In genomic region chr2:83994767-83995166, GRCh38 we compare ENCODE assay signal across 2 cellular contexts.
TF ChIP-seq lines count a peak whose summit lies in the region.

No MANE protein-coding gene starts in this region.

TF ChIP-seq in K562, 482 proteins besides CTCF, POLR2A, EP300 and RAD21 (continued from another document):
- TF ChIP-seq, protein P1, sequence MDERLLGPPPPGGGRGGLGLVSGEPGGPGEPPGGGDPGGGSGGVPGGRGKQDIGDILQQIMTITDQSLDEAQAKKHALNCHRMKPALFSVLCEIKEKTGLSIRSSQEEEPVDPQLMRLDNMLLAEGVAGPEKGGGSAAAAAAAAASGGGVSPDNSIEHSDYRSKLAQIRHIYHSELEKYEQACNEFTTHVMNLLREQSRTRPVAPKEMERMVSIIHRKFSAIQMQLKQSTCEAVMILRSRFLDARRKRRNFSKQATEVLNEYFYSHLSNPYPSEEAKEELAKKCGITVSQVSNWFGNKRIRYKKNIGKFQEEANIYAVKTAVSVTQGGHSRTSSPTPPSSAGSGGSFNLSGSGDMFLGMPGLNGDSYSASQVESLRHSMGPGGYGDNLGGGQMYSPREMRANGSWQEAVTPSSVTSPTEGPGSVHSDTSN (CRISPR knock-in tag; IDR thresholded peaks at IDR 0.05; ENCODE audit: low read depth) = no peak
- TF ChIP-seq, protein P1 (tag; conservative IDR thresholded peaks at IDR 0.05; ENCODE audit: low read depth) = 0 out of 2 replicates have a peak, but pooled peaks have one; percentile 42
- TF ChIP-seq ERF (CRISPR knock-in tag; IDR thresholded peaks at IDR 0.05) (no peak), DEAF1 (CRISPR knock-in tag; IDR thresholded peaks at IDR 0.05) (no peak)

TF ChIP-seq in neural cell, 6 proteins besides CTCF, POLR2A, EP300 and RAD21 (continued from another document):
- TF ChIP-seq, protein P2, sequence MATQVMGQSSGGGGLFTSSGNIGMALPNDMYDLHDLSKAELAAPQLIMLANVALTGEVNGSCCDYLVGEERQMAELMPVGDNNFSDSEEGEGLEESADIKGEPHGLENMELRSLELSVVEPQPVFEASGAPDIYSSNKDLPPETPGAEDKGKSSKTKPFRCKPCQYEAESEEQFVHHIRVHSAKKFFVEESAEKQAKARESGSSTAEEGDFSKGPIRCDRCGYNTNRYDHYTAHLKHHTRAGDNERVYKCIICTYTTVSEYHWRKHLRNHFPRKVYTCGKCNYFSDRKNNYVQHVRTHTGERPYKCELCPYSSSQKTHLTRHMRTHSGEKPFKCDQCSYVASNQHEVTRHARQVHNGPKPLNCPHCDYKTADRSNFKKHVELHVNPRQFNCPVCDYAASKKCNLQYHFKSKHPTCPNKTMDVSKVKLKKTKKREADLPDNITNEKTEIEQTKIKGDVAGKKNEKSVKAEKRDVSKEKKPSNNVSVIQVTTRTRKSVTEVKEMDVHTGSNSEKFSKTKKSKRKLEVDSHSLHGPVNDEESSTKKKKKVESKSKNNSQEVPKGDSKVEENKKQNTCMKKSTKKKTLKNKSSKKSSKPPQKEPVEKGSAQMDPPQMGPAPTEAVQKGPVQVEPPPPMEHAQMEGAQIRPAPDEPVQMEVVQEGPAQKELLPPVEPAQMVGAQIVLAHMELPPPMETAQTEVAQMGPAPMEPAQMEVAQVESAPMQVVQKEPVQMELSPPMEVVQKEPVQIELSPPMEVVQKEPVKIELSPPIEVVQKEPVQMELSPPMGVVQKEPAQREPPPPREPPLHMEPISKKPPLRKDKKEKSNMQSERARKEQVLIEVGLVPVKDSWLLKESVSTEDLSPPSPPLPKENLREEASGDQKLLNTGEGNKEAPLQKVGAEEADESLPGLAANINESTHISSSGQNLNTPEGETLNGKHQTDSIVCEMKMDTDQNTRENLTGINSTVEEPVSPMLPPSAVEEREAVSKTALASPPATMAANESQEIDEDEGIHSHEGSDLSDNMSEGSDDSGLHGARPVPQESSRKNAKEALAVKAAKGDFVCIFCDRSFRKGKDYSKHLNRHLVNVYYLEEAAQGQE (IDR thresholded peaks at IDR 0.05; ENCODE audit: borderline replicate concordance) = peak; percentile 25
- peak; percentile 73 for TF ChIP-seq POLR2AphosphoS5 (IDR thresholded peaks at IDR 0.05)
- no peak for TF ChIP-seq TAF1 (IDR thresholded peaks at IDR 0.05; ENCODE audit: low read depth)
- TF ChIP-seq EZH2 (IDR thresholded peaks at IDR 0.05; ENCODE audit: borderline replicate concordance, insufficient read depth, low read length, poor library complexity, severe bottlenecking) = no peak
- no peak for TF ChIP-seq MXI1 (conservative IDR thresholded peaks at IDR 0.05; ENCODE audit: poor library complexity, severe bottlenecking)
